ENCODE assay signal across 27 cellular contexts in genomic region chr4:16588651-16589050, GRCh38.
DNase-seq lines count a peak whose midpoint lies in the region; ATAC-seq and TF ChIP-seq lines count a peak whose summit lies in the region.
"Had no signal": no experiment of that assay in that cellular context is flagged by ENCODE, and none has a peak within 500 bp of the region (broad histone marks: within the 10 kb centered on the region; RNA-seq: fewer than 3 reads in every experiment).

No MANE protein-coding gene starts in this region.

- peak overlapping the region; percentile 19; the same call in 1 of the 2 replicates for H3K9ac ChIP-seq in PC-3 (ENCODE audit: low read length)
- H3K9ac ChIP-seq: BLaER1 treated with 17β-estradiol and CSF1 and Interleukin-3, amounts not matched to agents 10 nM and 100 nM; SK-N-SH had no signal

- peak; percentile 76 for DNase-seq in PC-3
- DNase-seq in kidney glomerular epithelial cell (lab: John Stamatoyannopoulos, UW) = peak; percentile 64
- DNase-seq in sciatic nerve (ENCODE audit: low spot score) = no peak
- no peak for DNase-seq in SW480 (ENCODE audit: low spot score)
- DNase-seq: AML-193; CD4-positive, alpha-beta T cell; COR-L47; GF-D8; NCI-H1092 treated with DMSO at 0.1 percent for 48 hours; NCI-H1436; NCI-H187; NCI-H2081 treated with DMSO at 0.1 percent for 48 hours; NCI-H2171; NCI-H226; NCI-H510A; NCI-H69; SIG-M5; SK-N-SH; SW 1271 had no signal

- no peaks in the 10 kb centered on the region for H3K9me3 ChIP-seq in PC-3 (ENCODE audit: low read length)
- H3K9me3 ChIP-seq: A549; BLaER1 treated with 17β-estradiol and CSF1 and Interleukin-3, amounts not matched to agents 10 nM and 100 nM; SK-N-SH had no signal

- POLR2A ChIA-PET in PC-3 (lab: Charles Lee; ENCODE audit: unreplicated experiment) = no interaction called here

- no peak for TF ChIP-seq CTCF in PC-3 (conservative IDR thresholded peaks at IDR 0.05; ENCODE audit: low read depth, low read length)

- H3K4me2 ChIP-seq in PC-3 (ENCODE audit: low read length) = peak overlapping the region; percentile 17; the same call in 1 of the 2 replicates
- H3K4me2 ChIP-seq: A549; BLaER1 treated with 17β-estradiol and CSF1 and Interleukin-3, amounts not matched to agents 10 nM and 100 nM; SK-N-SH had no signal

- intact Hi-C loops in PC-3 (cut with micrococcal nuclease) (no loop called here), sciatic nerve (cut with DNase I) (no loop called here)

- no peaks in the 10 kb centered on the region for H3K36me3 ChIP-seq in PC-3 (ENCODE audit: low read depth, low read length)
- H3K36me3 ChIP-seq: BLaER1 treated with 17β-estradiol and CSF1 and Interleukin-3, amounts not matched to agents 10 nM and 100 nM had no signal

- no TSS peak for BruUV-seq in PC-3 (replicated peaks; lab: Mats Ljungman, UMichigan)

- CTCF ChIA-PET in PC-3 (lab: Charles Lee) = no interaction called here

- H3K4me3 ChIP-seq in PC-3 (ENCODE audit: low read length) = no peak overlapping the region
- H3K4me3 ChIP-seq: A549; BLaER1 treated with 17β-estradiol and CSF1 and Interleukin-3, amounts not matched to agents 10 nM and 100 nM had no signal

- H3K79me2 ChIP-seq in PC-3 (ENCODE audit: low read length) = no peaks in the 10 kb centered on the region

- no peaks in the 10 kb centered on the region for H3F3A ChIP-seq in PC-3 (ENCODE audit: low read length, unreplicated experiment)

- ATAC-seq in GM18867 (IDR thresholded peaks at IDR 0.05; ENCODE audit: unreplicated experiment) (peak; percentile 50), PC-3 (peak; percentile 64), sciatic nerve (peak; percentile 14), GM21515 (IDR thresholded peaks at IDR 0.05; ENCODE audit: unreplicated experiment) (no peak), GM18870 (IDR thresholded peaks at IDR 0.05; ENCODE audit: unreplicated experiment) (no peak), HG03439 (IDR thresholded peaks at IDR 0.05; ENCODE audit: unreplicated experiment) (no peak)
- ATAC-seq: A549, HCT116, Panc1 had no signal

- H3K27ac ChIP-seq in PC-3 (ENCODE audit: low read length) = peak overlapping the region; percentile 67
- H3K27ac ChIP-seq: A549; BLaER1 treated with 17β-estradiol and CSF1 and Interleukin-3, amounts not matched to agents 10 nM and 100 nM had no signal

- H4K20me1 ChIP-seq in PC-3 (ENCODE audit: low read length) = no peaks in the 10 kb centered on the region
- H4K20me1 ChIP-seq: BLaER1 treated with 17β-estradiol and CSF1 and Interleukin-3, amounts not matched to agents 10 nM and 100 nM had no signal

- no peak overlapping the region for H2AFZ ChIP-seq in PC-3 (ENCODE audit: low read length)

- no peaks in the 10 kb centered on the region for H3K9me2 ChIP-seq in PC-3 (replicated peaks; ENCODE audit: low read length)
- H3K9me2 ChIP-seq: SK-N-SH had no signal

- peaks cover 26% of the 10 kb centered on the region for H3K4me1 ChIP-seq in PC-3 (ENCODE audit: insufficient read depth, low read length)
- H3K4me1 ChIP-seq: A549 had no signal

- no peaks in the 10 kb centered on the region for H3K27me3 ChIP-seq in PC-3 (ENCODE audit: low read length)
- H3K27me3 ChIP-seq: BLaER1 treated with 17β-estradiol and CSF1 and Interleukin-3, amounts not matched to agents 10 nM and 100 nM had no signal

Comparison
In these comparisons a context has a peak if more than half of its experiments do, and no peak if none do; other contexts are left out.
1. ATAC-seq: peak in GM18867 (single experiment), PC-3 (single experiment) and sciatic nerve (single experiment); none in GM21515 (single experiment), GM18870 (single experiment) and HG03439 (single experiment).
2. DNase-seq: peak in PC-3 (single experiment) and kidney glomerular epithelial cell (single experiment); none in sciatic nerve (single experiment) and SW480 (single experiment).